8 cellular contexts compared by ENCODE assay signal in the genomic region with DNA sequence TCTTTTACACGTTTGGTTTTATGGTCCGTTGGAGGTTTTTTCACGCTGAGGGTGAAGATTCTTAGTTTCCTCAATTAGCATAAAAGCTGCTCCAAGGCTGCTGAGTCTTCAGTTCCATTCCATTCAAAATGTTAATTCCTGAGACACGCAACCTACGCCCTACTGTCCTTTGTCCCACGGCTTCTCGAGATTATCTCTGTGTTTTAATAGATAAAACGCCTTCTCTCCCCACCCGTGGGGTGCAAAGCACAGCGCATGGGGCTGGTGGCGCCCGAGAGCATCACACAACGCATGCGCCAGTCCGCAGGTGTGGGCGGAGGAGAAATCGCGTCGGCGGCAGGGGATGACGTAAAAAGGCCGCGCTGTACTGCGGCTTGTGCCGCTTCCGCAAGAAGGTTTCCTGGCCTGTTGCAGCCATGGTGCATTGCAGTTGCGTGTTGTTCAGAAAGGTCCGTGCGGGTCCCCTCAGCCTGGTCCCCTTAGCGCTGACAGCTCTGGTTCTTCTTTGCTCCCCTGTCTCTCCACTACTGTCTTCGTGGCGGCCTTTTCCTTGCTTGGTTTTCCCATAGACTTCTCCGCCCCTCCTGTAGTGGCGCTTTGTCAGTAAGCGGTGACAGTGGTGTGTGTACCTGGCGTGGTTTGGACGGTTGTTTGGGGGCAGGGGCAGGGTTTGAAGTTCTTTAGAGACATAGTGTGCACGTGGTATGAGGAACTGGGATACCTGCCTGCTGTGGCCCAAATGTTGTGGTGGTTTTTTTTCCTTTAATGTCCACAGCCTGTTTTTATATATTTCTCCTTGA. TPM values are rescaled to one million over a fixed set of nuclear protein-coding genes. Genes with fewer than 3 reads are reported as not detected.
A peak's percentile ranks its signal among the peaks of the same experiment; 100 is the strongest.
DNase-seq lines count a peak whose midpoint lies in the region; ATAC-seq and TF ChIP-seq lines count a peak whose summit lies in the region.

A gene with protein sequence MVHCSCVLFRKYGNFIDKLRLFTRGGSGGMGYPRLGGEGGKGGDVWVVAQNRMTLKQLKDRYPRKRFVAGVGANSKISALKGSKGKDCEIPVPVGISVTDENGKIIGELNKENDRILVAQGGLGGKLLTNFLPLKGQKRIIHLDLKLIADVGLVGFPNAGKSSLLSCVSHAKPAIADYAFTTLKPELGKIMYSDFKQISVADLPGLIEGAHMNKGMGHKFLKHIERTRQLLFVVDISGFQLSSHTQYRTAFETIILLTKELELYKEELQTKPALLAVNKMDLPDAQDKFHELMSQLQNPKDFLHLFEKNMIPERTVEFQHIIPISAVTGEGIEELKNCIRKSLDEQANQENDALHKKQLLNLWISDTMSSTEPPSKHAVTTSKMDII (plus strand): TSS at position 391 of the 800 bp plus-strand sequence. CDS start 26 bp downstream, at position 417.

- peaks cover 2 to 20% of the 10 kb centered on the region in 2 donors for H3K36me3 Mint-ChIP-seq in CD14-positive monocyte
- H3K36me3 Mint-ChIP-seq in dendritic cell treated with granulocyte-macrophage colony-stimulating factor and Interleukin-4, amounts not matched to agents 40 ng/mL and 50 ng/mL, for 4 days (ENCODE audit: low read depth): peaks cover 23% of the 10 kb centered on the region

- peak; percentile 92 for DNase-seq in CD14-positive monocyte (ENCODE audit: low spot score)
- peak; percentile 97 for DNase-seq in NCI-H69 (lab: John Stamatoyannopoulos, UW)
- peak; percentile 94 for DNase-seq in activated CD4-positive, alpha-beta T cell treated with anti-CD3 and anti-CD28 coated beads, Interleukin-2, amount 50 U/mL, for 1 hour
- peak; percentile 95 to 97 for DNase-seq in left lung
- peak; percentile 92 to 93 for DNase-seq in stimulated activated CD4-positive, alpha-beta T cell treated with anti-CD3 and anti-CD28 coated beads, Interleukin-2, amount 100 ng/mL, for 48 hours

- H3K27me3 ChIP-seq in left lung: no peaks in the 10 kb centered on the region

- ATAC-seq in GM19351 (IDR thresholded peaks at IDR 0.05; ENCODE audit: unreplicated experiment) (peak; percentile 92), HG03521 (IDR thresholded peaks at IDR 0.05; ENCODE audit: unreplicated experiment) (peak; percentile 92), left lung (peak; percentile 100)

- no peaks in the 10 kb centered on the region for H3K27me3 Mint-ChIP-seq in CD14-positive monocyte (ENCODE audit: low read depth in 3 of 3)
- H3K27me3 Mint-ChIP-seq in dendritic cell treated with granulocyte-macrophage colony-stimulating factor and Interleukin-4, amounts not matched to agents 40 ng/mL and 50 ng/mL, for 4 days: no peaks in the 10 kb centered on the region

- intact Hi-C loops in CD14-positive monocyte (cut with micrococcal nuclease): loop anchor here (5.0 to 10.0 kb wide), 2 partner anchors 102 to 164 kb away; a partner anchor contains a TSS
- intact Hi-C loops in dendritic cell treated with granulocyte-macrophage colony-stimulating factor and Interleukin-4, amounts not matched to agents 40 ng/mL and 50 ng/mL, for 4 days (cut with micrococcal nuclease): loop anchor here (2.0 to 5.0 kb wide), 2 partner anchors 56 to 251 kb away; a partner anchor contains a TSS
- intact Hi-C loops in left lung (cut with DNase I): no loop called here

- H3K4me3 Mint-ChIP-seq in CD14-positive monocyte: peak within 1 kb of the TSS; percentile 87 to 96
- peak within 1 kb of the TSS; percentile 88 for H3K4me3 Mint-ChIP-seq in dendritic cell treated with granulocyte-macrophage colony-stimulating factor and Interleukin-4, amounts not matched to agents 40 ng/mL and 50 ng/mL, for 4 days

- peaks cover 0 to 17% of the 10 kb centered on the region in 2 donors for H3K4me1 ChIP-seq in left lung

- H3K4me1 Mint-ChIP-seq in CD14-positive monocyte: peaks cover 15% of the 10 kb centered on the region
- H3K4me1 Mint-ChIP-seq in dendritic cell treated with granulocyte-macrophage colony-stimulating factor and Interleukin-4, amounts not matched to agents 40 ng/mL and 50 ng/mL, for 4 days (ENCODE audit: low read depth): peaks cover 15% of the 10 kb centered on the region

- peak within 1 kb of the TSS; percentile 96 to 99 (median 97) for H3K27ac Mint-ChIP-seq in CD14-positive monocyte
- peak within 1 kb of the TSS; percentile 98 for H3K27ac Mint-ChIP-seq in dendritic cell treated with granulocyte-macrophage colony-stimulating factor and Interleukin-4, amounts not matched to agents 40 ng/mL and 50 ng/mL, for 4 days

- H3K36me3 ChIP-seq in left lung: no peaks in the 10 kb centered on the region

- H3K9me3 Mint-ChIP-seq in CD14-positive monocyte: peaks cover 10 to 18% (median 14%) of the 10 kb centered on the region in 7 donors
- H3K9me3 Mint-ChIP-seq in dendritic cell treated with granulocyte-macrophage colony-stimulating factor and Interleukin-4, amounts not matched to agents 40 ng/mL and 50 ng/mL, for 4 days: peaks cover 16% of the 10 kb centered on the region

- H3K4me3 ChIP-seq in left lung: peak within 1 kb of the TSS; percentile 54 to 70

- no peaks in the 10 kb centered on the region for H3K9me3 ChIP-seq in left lung

- peak; percentile 68 for TF ChIP-seq CTCF in CD14-positive monocyte (IDR thresholded peaks at IDR 0.05)
- peak; percentile 53 to 73 for TF ChIP-seq CTCF in left lung (IDR thresholded peaks at IDR 0.05)

- peak within 1 kb of the TSS; percentile 81 to 92 for H3K27ac ChIP-seq in left lung

RNA-seq across cellular contexts. Expression of the gene that starts here (rescaled TPM):
- 10 to 100 TPM; 10.4 to 12.2 TPM for polyA plus RNA-seq in CD14-positive monocyte
- 10 to 100 TPM; 15.5 to 23.7 TPM for total RNA-seq in left lung

Comparison
In these comparisons a context has a peak if more than half of its experiments do, and no peak if none do; other contexts are left out.
1. Peak in every context shown above with its lines: DNase-seq, ATAC-seq, H3K4me3 ChIP-seq and H3K27ac ChIP-seq.
2. intact Hi-C loops: an anchor here in CD14-positive monocyte (5.0 to 10.0 kb wide) and dendritic cell treated with granulocyte-macrophage colony-stimulating factor and Interleukin-4, amounts not matched to agents 40 ng/mL and 50 ng/mL, for 4 days (2.0 to 5.0 kb wide); none called in left lung.